ENCODE assay signal across 16 cellular contexts in genomic region chr19:54316746-54317107, GRCh38. TPM values are rescaled to one million over a fixed set of nuclear protein-coding genes. Genes with fewer than 3 reads are reported as not detected.
A peak's percentile ranks its signal among the peaks of the same experiment; 100 is the strongest.
DNase-seq lines count a peak whose midpoint lies in the region; ATAC-seq and TF ChIP-seq lines count a peak whose summit lies in the region.
"Had no signal": no experiment of that assay in that cellular context is flagged by ENCODE, and none has a peak within 500 bp of the region (broad histone marks: within the 10 kb centered on the region; RNA-seq: fewer than 3 reads in every experiment).

No MANE protein-coding gene starts in this region.

- no peaks in the 10 kb centered on the region for H4K20me1 ChIP-seq in BLaER1 treated with 17β-estradiol and CSF1 and Interleukin-3, amounts not matched to agents 10 nM and 100 nM

- DNase-seq in HT-29 (ENCODE audit: low spot score): peak; percentile 19
- peak; percentile 85 for DNase-seq in RPMI8226
- peak in 1 of 2 donors; percentile 81 for DNase-seq in left lung
- DNase-seq in NCI-H524 treated with DMSO at 0.1 percent for 48 hours (lab: John Stamatoyannopoulos, UW): no peak
- DNase-seq in sigmoid colon: no peak
- DNase-seq in putamen (ENCODE audit: low spot score): no peak
- no peak for DNase-seq in NCI-H345 (lab: John Stamatoyannopoulos, UW)
- DNase-seq: activated CD4-positive, alpha-beta T cell treated with anti-CD3 and anti-CD28 coated beads for 4 hours; activated effector memory CD4-positive, alpha-beta T cell treated with anti-CD3 and anti-CD28 coated beads, Interleukin-2, amount 50 U/mL, for 16 hours; BE2C; gastrocnemius medialis; NCI-H1105; pancreas; stimulated activated naive CD4-positive, alpha-beta T cell treated with Interleukin-2 at 50 U/mL for 16 hours; T-helper 1 cell had no signal

- peak overlapping the region in 9 of 11 experiments; percentile 12 to 87 (median 53); a peak in 15 of 22 replicates for H3K4me2 ChIP-seq in BLaER1 treated with 17β-estradiol and CSF1 and Interleukin-3, amounts not matched to agents 10 nM and 100 nM

- H3K27me3 ChIP-seq in BLaER1 treated with 17β-estradiol and CSF1 and Interleukin-3, amounts not matched to agents 10 nM and 100 nM: no peaks in the 10 kb centered on the region
- H3K27me3 ChIP-seq in left lung: peaks cover 0 to 69% of the 10 kb centered on the region in 2 donors
- H3K27me3 ChIP-seq in sigmoid colon: peaks cover 0 to 32% (median 7%) of the 10 kb centered on the region in 3 donors
- H3K27me3 ChIP-seq: gastrocnemius medialis had no signal

- H3K9ac ChIP-seq in BLaER1 treated with 17β-estradiol and CSF1 and Interleukin-3, amounts not matched to agents 10 nM and 100 nM: no peak overlapping the region

- TF ChIP-seq CTCF in left lung (IDR thresholded peaks at IDR 0.05): no peak
- TF ChIP-seq CTCF in sigmoid colon (IDR thresholded peaks at IDR 0.05): no peak

- WGBS in sigmoid colon, 2 donors: 46 to 57% methylated on average over 11 of the region's 11 CpGs

- no peak for TF ChIP-seq POLR2A in sigmoid colon (IDR thresholded peaks at IDR 0.05)

- no peak for TF ChIP-seq EP300 in sigmoid colon (IDR thresholded peaks at IDR 0.05)

- peak overlapping the region in 4 of 11 experiments; percentile 7 to 77 (median 41); a peak in 3 of 22 replicates for H3K27ac ChIP-seq in BLaER1 treated with 17β-estradiol and CSF1 and Interleukin-3, amounts not matched to agents 10 nM and 100 nM
- H3K27ac ChIP-seq in left lung: peak overlapping the region in 1 of 2 donors; percentile 92
- no peak overlapping the region for H3K27ac ChIP-seq in sigmoid colon
- H3K27ac ChIP-seq: gastrocnemius medialis, pancreas had no signal

- no peak overlapping the region for H3K4me3 ChIP-seq in BLaER1 treated with 17β-estradiol and CSF1 and Interleukin-3, amounts not matched to agents 10 nM and 100 nM
- H3K4me3 ChIP-seq in left lung (peak overlapping the region in 1 of 2 donors; percentile 16), sigmoid colon (no peak overlapping the region)
- H3K4me3 ChIP-seq: gastrocnemius medialis, pancreas had no signal

- peaks cover 0 to under 1% (median 0%) of the 10 kb centered on the region in 11 experiments; a peak in 1 of 22 replicates for H3K36me3 ChIP-seq in BLaER1 treated with 17β-estradiol and CSF1 and Interleukin-3, amounts not matched to agents 10 nM and 100 nM
- no peaks in the 10 kb centered on the region for H3K36me3 ChIP-seq in left lung
- H3K36me3 ChIP-seq in sigmoid colon: no peaks in the 10 kb centered on the region
- H3K36me3 ChIP-seq: BE2C, gastrocnemius medialis, pancreas had no signal

- intact Hi-C loops in left lung (cut with DNase I): no loop called here
- intact Hi-C loops in sigmoid colon (cut with DNase I): no loop called here

- peak; percentile 74 for ATAC-seq in left lung
- ATAC-seq: gastrocnemius medialis had no signal

- peaks cover 24 to 77% (median 63%) of the 10 kb centered on the region in 10 experiments for H3K4me1 ChIP-seq in BLaER1 treated with 17β-estradiol and CSF1 and Interleukin-3, amounts not matched to agents 10 nM and 100 nM
- H3K4me1 ChIP-seq in left lung (peaks cover 0 to 63% of the 10 kb centered on the region in 2 donors), sigmoid colon (no peaks in the 10 kb centered on the region)
- H3K4me1 ChIP-seq: BE2C, gastrocnemius medialis, pancreas had no signal

- H3K9me3 ChIP-seq in BLaER1 treated with 17β-estradiol and CSF1 and Interleukin-3, amounts not matched to agents 10 nM and 100 nM (replicated peaks in 1 of 11): peaks cover 0 to 19% (median 9%) of the 10 kb centered on the region in 11 experiments; a peak in 16 of 22 replicates
- H3K9me3 ChIP-seq in left lung (no peaks in the 10 kb centered on the region), sigmoid colon (no peaks in the 10 kb centered on the region)
- H3K9me3 ChIP-seq: BE2C, gastrocnemius medialis, pancreas had no signal

RNA-seq across cellular contexts. Expression of gene LILRA5, which starts 3.8 kb away (rescaled TPM):
- total RNA-seq in HT-29 (2014; rRNA removed; shearing (Covaris generic)): not detected in 2 replicates
- total RNA-seq in left lung (10 to 100 TPM in 1 of 2 donors, 1 to 10 TPM in 1; 4.2 to 52.8 TPM), sigmoid colon (1 to 10 TPM in 3 of 4 donors, not detected in 1; 2.0 to 6.7 (median 2.5) TPM)
- 10 to 100 TPM in 1 of 3 donors, 1 to 10 TPM in 2; 5.1 to 14.6 (median 6.0) TPM for polyA plus RNA-seq in sigmoid colon

RNA-seq across cellular contexts. Expression of gene LILRA4, which starts 22.2 kb away (rescaled TPM):
- not detected in 2 replicates for total RNA-seq in HT-29 (2014; rRNA removed; shearing (Covaris generic))
- total RNA-seq in left lung (1 to 10 TPM; 1.8 to 2.3 TPM), sigmoid colon (under 1 TPM in 1 of 4 donors, not detected in 3; 0.36 TPM)
- polyA plus RNA-seq in sigmoid colon: 1 to 10 TPM in 2 of 3 donors, under 1 TPM in 1; 0.92 to 3.9 (median 3.0) TPM
- total RNA-seq: gastrocnemius medialis had no signal
- polyA plus RNA-seq: pancreas had no signal

RNA-seq across cellular contexts. Expression of gene LILRB2, which starts 35.8 kb away (rescaled TPM):
- not detected in 2 replicates for total RNA-seq in HT-29 (2014; rRNA removed; shearing (Covaris generic))
- total RNA-seq in left lung (10 to 100 TPM; 10.5 to 54.9 TPM), sigmoid colon (1 to 10 TPM; 2.5 to 5.0 (median 3.5) TPM)
- polyA plus RNA-seq in sigmoid colon: 1 to 10 TPM; 2.4 to 5.9 (median 5.5) TPM

RNA-seq across cellular contexts. Expression of gene LAIR1, which starts 48.0 kb away (rescaled TPM):
- total RNA-seq in HT-29 (2014; rRNA removed; shearing (Covaris generic)): not detected in 2 replicates
- 100 to 1,000 TPM in 1 of 2 donors, 10 to 100 TPM in 1; 66.9 to 172 TPM for total RNA-seq in left lung
- 10 to 100 TPM in 3 of 4 donors, 1 to 10 TPM in 1; 4.4 to 18.9 (median 14.4) TPM for total RNA-seq in sigmoid colon
- polyA plus RNA-seq in sigmoid colon: 10 to 100 TPM in 2 of 3 donors, 1 to 10 TPM in 1; 6.6 to 34.6 (median 13.4) TPM

RNA-seq across cellular contexts. Expression of gene LILRB5, which starts 59.7 kb away (rescaled TPM):
- total RNA-seq in HT-29 (2014; rRNA removed; shearing (Covaris generic)): 0.08 TPM in 1 of 2 replicates, not detected in the other
- total RNA-seq in left lung: 10 to 100 TPM; 11.9 to 16.5 TPM
- total RNA-seq in sigmoid colon: 10 to 100 TPM in 3 of 4 donors, 1 to 10 TPM in 1; 8.4 to 23.5 (median 11.7) TPM
- polyA plus RNA-seq in sigmoid colon: 10 to 100 TPM in 1 of 3 donors, 1 to 10 TPM in 2; 2.2 to 27.0 (median 4.2) TPM

Comparison
In these comparisons a context has a peak if more than half of its experiments do, and no peak if none do; other contexts are left out.
1. DNase-seq: peak in HT-29 (single experiment) and RPMI8226 (single experiment); none in NCI-H524 treated with DMSO at 0.1 percent for 48 hours (single experiment), sigmoid colon (single experiment), putamen (single experiment) and NCI-H345 (single experiment).